ENCODE assay signal across 8 cellular contexts in the genomic region with DNA sequence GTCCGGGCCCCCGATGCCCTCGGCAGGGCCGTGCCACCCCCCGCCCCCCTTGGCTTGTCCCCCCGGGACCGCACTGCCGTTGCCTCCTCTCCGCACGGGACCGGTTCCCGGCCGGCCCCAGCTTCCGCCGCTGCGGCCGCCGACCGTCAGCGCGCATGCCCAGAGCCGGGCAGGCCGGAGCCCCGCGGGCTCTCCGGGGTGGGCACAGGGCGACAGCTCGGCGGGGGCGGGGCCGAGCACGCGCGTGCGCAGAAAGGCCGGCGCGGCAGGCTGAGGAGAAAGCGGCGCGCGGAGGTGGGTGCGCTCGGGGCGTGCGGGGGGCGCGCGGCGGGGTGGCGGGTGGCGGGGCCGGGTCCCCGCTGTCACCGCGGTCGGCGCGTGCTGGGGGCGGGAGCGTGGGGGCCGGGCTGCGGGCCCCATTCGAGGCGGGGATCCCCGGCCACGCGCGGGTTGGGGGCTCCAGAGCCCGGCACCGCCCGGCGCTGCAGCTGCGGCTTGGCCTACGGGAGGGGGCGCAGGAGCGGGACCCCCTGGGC. TPM values are rescaled to one million over a fixed set of nuclear protein-coding genes. Genes with fewer than 3 reads are reported as not detected.
DNase-seq lines count a peak whose midpoint lies in the region; ATAC-seq and TF ChIP-seq lines count a peak whose summit lies in the region.

A gene (plus strand): TSS at position 251 of the 536 bp plus-strand sequence. CDS start 21,022 bp downstream, outside the sequence.

- peaks cover 9% of the 10 kb centered on the region for H3K4me1 ChIP-seq in fibroblast of lung (ENCODE audit: control insufficient read depth, extremely low read depth, insufficient read depth, low read length)

- no peaks in the 10 kb centered on the region for H3K9me3 ChIP-seq in fibroblast of lung (ENCODE audit: control insufficient read depth, insufficient read depth, low read depth, low read length)

- DNase-seq in HUDEP-2 (lab: John Stamatoyannopoulos, UW; ENCODE audit: unreplicated experiment in 76 of 76) (peak in 72 of 76 experiments; percentile 11 to 88 (median 75)), RKO (ENCODE audit: low spot score) (peak; percentile 86), fibroblast of lung (ENCODE audit: low read depth in 2 of 2) (peak; percentile 62 to 77), naive B cell (peak; percentile 83)
- DNase-seq in stimulated activated CD8-positive, alpha-beta memory T cell treated with anti-CD3 and anti-CD28 coated beads, Interleukin-7, amount 100 ng/mL, for 4 hours (ENCODE audit: low read depth in 2 of 2), result peak; percentile 43 to 80

- peak within 1 kb of the TSS; percentile 94 for H3K27ac ChIP-seq in C4-2B
- peak within 1 kb of the TSS; percentile 82 for H3K27ac ChIP-seq in fibroblast of lung (ENCODE audit: insufficient read depth, low read length)

- H3K4me1 Mint-ChIP-seq in activated T-helper 17 cell treated with anti-CD3 and anti-CD28 coated beads, Interleukin-2, amount 50 U/mL, for 72 hours, result peaks cover 18% of the 10 kb centered on the region
- peaks cover 19 to 31% (median 21%) of the 10 kb centered on the region in 3 donors for H3K4me1 Mint-ChIP-seq in naive B cell

- no peaks in the 10 kb centered on the region for H4K20me1 ChIP-seq in fibroblast of lung (ENCODE audit: control insufficient read depth, extremely low read depth, insufficient read depth, low read length)

- H3K79me2 ChIP-seq in fibroblast of lung (ENCODE audit: control insufficient read depth, insufficient read depth, low read length), result peaks cover 3% of the 10 kb centered on the region

- H3K4me3 ChIP-seq in fibroblast of lung (replicated peaks in 1 of 4; ENCODE audit: control extremely low read depth in 1 of 4, insufficient read depth in 1 of 4, low read depth in 3 of 4, low read length in 4 of 4), result peak within 1 kb of the TSS; percentile 59 to 74 (median 70)

- TF ChIP-seq CTCF in C4-2B (conservative IDR thresholded peaks at IDR 0.05) (no peak), fibroblast of lung (conservative IDR thresholded peaks at IDR 0.05 in 1 of 2, IDR thresholded peaks at IDR 0.05 in 1 of 2; ENCODE audit: low read depth in 1 of 2, low read length in 2 of 2) (no peak)

- H3K4me2 ChIP-seq in fibroblast of lung (ENCODE audit: extremely low read depth, insufficient read depth, low read length), result peak within 1 kb of the TSS; percentile 87

- ATAC-seq in GM19324 (IDR thresholded peaks at IDR 0.05; ENCODE audit: low FRiP score, unreplicated experiment) (peak; percentile 65), naive B cell (ENCODE audit: low read depth in 2 of 2) (peak; percentile 63)
- peak; percentile 80 for ATAC-seq in activated T-helper 17 cell treated with anti-CD3 and anti-CD28 coated beads, Interleukin-2, amount 50 U/mL, for 72 hours (replicated peaks)

- no peaks in the 10 kb centered on the region for H3K36me3 Mint-ChIP-seq in activated T-helper 17 cell treated with anti-CD3 and anti-CD28 coated beads, Interleukin-2, amount 50 U/mL, for 72 hours (ENCODE audit: low read depth)
- no peaks in the 10 kb centered on the region for H3K36me3 Mint-ChIP-seq in naive B cell

- H3K9ac ChIP-seq in fibroblast of lung (ENCODE audit: insufficient read depth, low read length), result peak within 1 kb of the TSS; percentile 77

- H3K27me3 ChIP-seq in fibroblast of lung (ENCODE audit: control insufficient read depth, insufficient read depth, low read length), result no peaks in the 10 kb centered on the region

- H3K36me3 ChIP-seq in fibroblast of lung (ENCODE audit: control insufficient read depth, insufficient read depth, low read length), result no peaks in the 10 kb centered on the region

- peak within 1 kb of the TSS; percentile 74 for H2AFZ ChIP-seq in fibroblast of lung (ENCODE audit: low read length)

- no peak within 1 kb of the TSS for H3K27ac Mint-ChIP-seq in activated T-helper 17 cell treated with anti-CD3 and anti-CD28 coated beads, Interleukin-2, amount 50 U/mL, for 72 hours
- peak within 1 kb of the TSS in 2 of 6 donors; percentile 57 to 66 for H3K27ac Mint-ChIP-seq in naive B cell

- H3K27me3 Mint-ChIP-seq in activated T-helper 17 cell treated with anti-CD3 and anti-CD28 coated beads, Interleukin-2, amount 50 U/mL, for 72 hours, result peaks cover 6% of the 10 kb centered on the region
- peaks cover under 1 to 15% (median 14%) of the 10 kb centered on the region in 3 donors for H3K27me3 Mint-ChIP-seq in naive B cell

- peak within 1 kb of the TSS; percentile 60 for H3K4me3 Mint-ChIP-seq in activated T-helper 17 cell treated with anti-CD3 and anti-CD28 coated beads, Interleukin-2, amount 50 U/mL, for 72 hours
- peak within 1 kb of the TSS; percentile 73 to 91 (median 78) for H3K4me3 Mint-ChIP-seq in naive B cell

- H3K9me3 Mint-ChIP-seq in activated T-helper 17 cell treated with anti-CD3 and anti-CD28 coated beads, Interleukin-2, amount 50 U/mL, for 72 hours, result no peaks in the 10 kb centered on the region
- no peaks in the 10 kb centered on the region for H3K9me3 Mint-ChIP-seq in naive B cell

RNA-seq across cellular contexts. Expression of the gene that starts here (rescaled TPM):
- 10 to 100 TPM; 10.8 to 16.1 TPM for total RNA-seq in activated T-helper 17 cell treated with anti-CD3 and anti-CD28 coated beads, Interleukin-2, amount 50 U/mL, for 72 hours
- total RNA-seq in fibroblast of lung, result 8.5 and 10.9 TPM in 2 replicates
- polyA plus RNA-seq in fibroblast of lung, result 6.3 and 6.7 TPM in 2 replicates
- polyA plus RNA-seq in fibroblast of lung (2012), result 7.5 and 8.3 TPM in 2 replicates
- polyA minus RNA-seq in fibroblast of lung (ENCODE audit: low replicate concordance), result 14.7 and 21.0 TPM in 2 replicates
- polyA plus RNA-seq in naive B cell (ENCODE audit: low read depth in 6 of 6), result 1 to 10 TPM in 4 of 6 donors, under 1 TPM in 2; 0.22 to 3.3 (median 2.5) TPM

Comparison
In these comparisons a context has a peak if more than half of its experiments do, and no peak if none do; other contexts are left out.
1. Peak in every context shown above with its lines: DNase-seq, ATAC-seq, H3K4me3 ChIP-seq and H3K27ac ChIP-seq.